20 cellular contexts compared by ENCODE assay signal in genomic region chr22:49858827-49859226, GRCh38.
"Had no signal": no experiment of that assay in that cellular context is flagged by ENCODE, and none has a peak within 500 bp of the region (broad histone marks: within the 10 kb centered on the region; RNA-seq: fewer than 3 reads in every experiment).

No MANE protein-coding gene starts in this region.

- H3K27ac Mint-ChIP-seq: activated CD4-positive, alpha-beta memory T cell treated with anti-CD3 and anti-CD28 coated beads for 36 hours; activated CD4-positive, alpha-beta T cell treated with anti-CD3 and anti-CD28 coated beads for 36 hours; activated naive CD8-positive, alpha-beta T cell; activated T-cell treated with anti-CD3 and anti-CD28 coated beads, Interleukin-2, amount 50 U/mL, for 24 hours; natural killer cell treated with Interleukin-12 subunit alpha and Interleukin-12 subunit beta and Interleukin-15 and Interleukin-18, amount 100 ng/mL, for 72 hours; stimulated activated naive B cell treated with anti-CD40 and anti-IgM and Interleukin-4, amounts not matched to agents 10 μg/mL and 1 μg/mL and 100 μg/mL, for 72 hours had no signal

- H3K27me3 ChIP-seq: body of pancreas, dorsolateral prefrontal cortex, sigmoid colon had no signal

- H3K36me3 ChIP-seq: sigmoid colon, thoracic aorta had no signal

- H3K4me3 ChIP-seq: body of pancreas, dorsolateral prefrontal cortex, lung, sigmoid colon, thoracic aorta had no signal

- H3K27me3 Mint-ChIP-seq: activated CD4-positive, alpha-beta memory T cell treated with anti-CD3 and anti-CD28 coated beads for 36 hours; activated CD4-positive, alpha-beta T cell treated with anti-CD3 and anti-CD28 coated beads for 36 hours; activated naive CD8-positive, alpha-beta T cell; activated T-cell treated with anti-CD3 and anti-CD28 coated beads, Interleukin-2, amount 50 U/mL, for 24 hours; natural killer cell treated with Interleukin-12 subunit alpha and Interleukin-12 subunit beta and Interleukin-15 and Interleukin-18, amount 100 ng/mL, for 72 hours; stimulated activated naive B cell treated with anti-CD40 and anti-IgM and Interleukin-4, amounts not matched to agents 10 μg/mL and 1 μg/mL and 100 μg/mL, for 72 hours had no signal

- H3K27ac ChIP-seq: body of pancreas, dorsolateral prefrontal cortex, sigmoid colon, thoracic aorta had no signal

- ATAC-seq: activated CD4-positive, alpha-beta T cell treated with anti-CD3 and anti-CD28 coated beads for 36 hours; body of pancreas; left lobe of liver; natural killer cell treated with Interleukin-12 subunit alpha and Interleukin-12 subunit beta and Interleukin-15 and Interleukin-18, amount 100 ng/mL, for 72 hours; stimulated activated naive B cell treated with anti-CD40 and anti-IgM and Interleukin-4, amounts not matched to agents 10 μg/mL and 1 μg/mL and 100 μg/mL, for 72 hours had no signal

- H3K9me3 ChIP-seq: body of pancreas, sigmoid colon, thoracic aorta had no signal

- H3K4me3 Mint-ChIP-seq: activated CD4-positive, alpha-beta memory T cell treated with anti-CD3 and anti-CD28 coated beads for 36 hours; activated CD4-positive, alpha-beta T cell treated with anti-CD3 and anti-CD28 coated beads for 36 hours; activated naive CD8-positive, alpha-beta T cell; activated T-cell treated with anti-CD3 and anti-CD28 coated beads, Interleukin-2, amount 50 U/mL, for 24 hours; natural killer cell treated with Interleukin-12 subunit alpha and Interleukin-12 subunit beta and Interleukin-15 and Interleukin-18, amount 100 ng/mL, for 72 hours; stimulated activated naive B cell treated with anti-CD40 and anti-IgM and Interleukin-4, amounts not matched to agents 10 μg/mL and 1 μg/mL and 100 μg/mL, for 72 hours had no signal

- H3K9me3 Mint-ChIP-seq: activated CD4-positive, alpha-beta memory T cell treated with anti-CD3 and anti-CD28 coated beads for 36 hours; activated T-cell treated with anti-CD3 and anti-CD28 coated beads, Interleukin-2, amount 50 U/mL, for 24 hours; natural killer cell treated with Interleukin-12 subunit alpha and Interleukin-12 subunit beta and Interleukin-15 and Interleukin-18, amount 100 ng/mL, for 72 hours; stimulated activated naive B cell treated with anti-CD40 and anti-IgM and Interleukin-4, amounts not matched to agents 10 μg/mL and 1 μg/mL and 100 μg/mL, for 72 hours had no signal

- H3K36me3 Mint-ChIP-seq: natural killer cell treated with Interleukin-12 subunit alpha and Interleukin-12 subunit beta and Interleukin-15 and Interleukin-18, amount 100 ng/mL, for 72 hours had no signal

- DNase-seq: activated CD4-positive, alpha-beta memory T cell treated with anti-CD3 and anti-CD28 coated beads for 36 hours; activated CD4-positive, alpha-beta T cell treated with anti-CD3 and anti-CD28 coated beads for 36 hours; activated gamma-delta T cell; activated T-cell treated with anti-CD3 and anti-CD28 coated beads, Interleukin-2, amount 50 U/mL, for 24 hours; amygdala; body of pancreas; erythroblast; foreskin melanocyte; kidney; nucleus accumbens; sigmoid colon; stimulated activated CD4-positive, alpha-beta T cell treated with anti-CD3 and anti-CD28 coated beads, Interleukin-4, amount 100 ng/mL, for 4 hours; stimulated activated naive B cell treated with anti-CD40 and anti-IgM and Interleukin-4, amounts not matched to agents 10 μg/mL and 1 μg/mL and 100 μg/mL, for 72 hours; T-helper 2 cell had no signal
